In genomic region chr9:33024966-33025571, GRCh38 we compare ENCODE assay signal across 1 cellular context.
TF ChIP-seq lines count a peak whose summit lies in the region.

TSS of gene DNAJA1 (plus strand) at chr9:33025273. CDS start at chr9:33026485, 1,212 bp downstream.

TF ChIP-seq in HepG2, 621 proteins besides CTCF, POLR2A, EP300 and RAD21 (continued from another document and continues in another):
- TF ChIP-seq HCFC1 (IDR thresholded peaks at IDR 0.05; ENCODE audit: low read depth, low read length) (peak; percentile 24; the same call in 1 of the 2 replicates), RBAK (CRISPR knock-in tag; IDR thresholded peaks at IDR 0.05) (no peak), ATRX (CRISPR knock-in tag; IDR thresholded peaks at IDR 0.05; ENCODE audit: borderline replicate concordance) (no peak; the same call in 1 of the 2 replicates), ZNF558 (CRISPR knock-in tag; IDR thresholded peaks at IDR 0.05; ENCODE audit: borderline replicate concordance) (peak; percentile 85; the same call in 1 of the 2 replicates), ZBTB3 (CRISPR knock-in tag; IDR thresholded peaks at IDR 0.05; ENCODE audit: borderline replicate concordance, low read depth) (no peak), ZKSCAN5 (CRISPR knock-in tag; IDR thresholded peaks at IDR 0.05) (no peak), KDM2A (CRISPR knock-in tag; IDR thresholded peaks at IDR 0.05; ENCODE audit: borderline replicate concordance, low read depth) (peak; percentile 64), CBFB (CRISPR knock-in tag; IDR thresholded peaks at IDR 0.05) (no peak), KLF6 (CRISPR knock-in tag; IDR thresholded peaks at IDR 0.05) (peak; percentile 76), PRDM15 (CRISPR knock-in tag; IDR thresholded peaks at IDR 0.05) (0 out of 2 replicates have a peak, but pooled peaks have one; percentile 17), NBN (conservative IDR thresholded peaks at IDR 0.05) (no peak), ZNF564 (CRISPR knock-in tag; IDR thresholded peaks at IDR 0.05) (no peak), NCOR1 (IDR thresholded peaks at IDR 0.05; ENCODE audit: borderline replicate concordance, low read length) (peak; percentile 33; the same call in 1 of the 2 replicates), ARNT2 (CRISPR knock-in tag; IDR thresholded peaks at IDR 0.05; ENCODE audit: low read depth) (peak; percentile 46; the same call in 1 of the 2 replicates), RFXAP (CRISPR knock-in tag; IDR thresholded peaks at IDR 0.05; ENCODE audit: borderline replicate concordance) (peak; percentile 62), ZBTB37 (CRISPR knock-in tag; IDR thresholded peaks at IDR 0.05) (no peak), SMYD3 (CRISPR knock-in tag; IDR thresholded peaks at IDR 0.05) (peak; percentile 87; the same call in 1 of the 2 replicates), ZSCAN12 (CRISPR knock-in tag; IDR thresholded peaks at IDR 0.05) (peak; percentile 23; the same call in 1 of the 2 replicates), MIXL1 (CRISPR knock-in tag; IDR thresholded peaks at IDR 0.05) (no peak), FOXM1 (CRISPR knock-in tag; IDR thresholded peaks at IDR 0.05) (no peak), TMF1 (CRISPR knock-in tag; IDR thresholded peaks at IDR 0.05; ENCODE audit: low read depth) (peak; percentile 95), HOXA5 (CRISPR knock-in tag; IDR thresholded peaks at IDR 0.05) (peak; percentile 80), NCOA2 (CRISPR knock-in tag; IDR thresholded peaks at IDR 0.05) (peak; percentile 57; the same call in 1 of the 2 replicates), ZBTB2 (CRISPR knock-in tag; IDR thresholded peaks at IDR 0.05; ENCODE audit: low read depth) (peak; percentile 85), CEBPG (CRISPR knock-in tag; IDR thresholded peaks at IDR 0.05) (no peak), SP140L (CRISPR knock-in tag; IDR thresholded peaks at IDR 0.05; ENCODE audit: borderline replicate concordance) (no peak), ZZZ3 (CRISPR knock-in tag; IDR thresholded peaks at IDR 0.05; ENCODE audit: borderline replicate concordance) (no peak), IKZF4 (CRISPR knock-in tag; IDR thresholded peaks at IDR 0.05; ENCODE audit: borderline replicate concordance, low read depth, not compliant biosample characterization) (peak; percentile 25), ZNF543 (CRISPR knock-in tag; IDR thresholded peaks at IDR 0.05) (0 out of 2 replicates have a peak, but pooled peaks have one; percentile 42), RXRB (CRISPR knock-in tag; IDR thresholded peaks at IDR 0.05; ENCODE audit: borderline replicate concordance) (peak; percentile 32; the same call in 1 of the 2 replicates), E2F5 (CRISPR knock-in tag; conservative IDR thresholded peaks at IDR 0.05) (peak; percentile 36; the same call in 1 of the 2 replicates), CC2D1A (CRISPR knock-in tag; IDR thresholded peaks at IDR 0.05) (no peak), SPEN (CRISPR knock-in tag; IDR thresholded peaks at IDR 0.05; ENCODE audit: low read depth) (no peak; the same call in 1 of the 2 replicates), MED8 (CRISPR knock-in tag; IDR thresholded peaks at IDR 0.05; ENCODE audit: insufficient replicate concordance) (peak; percentile 34), ZFP91 (CRISPR knock-in tag; IDR thresholded peaks at IDR 0.05; ENCODE audit: borderline replicate concordance) (peak; percentile 91; the same call in 1 of the 2 replicates), ZNF772 (CRISPR knock-in tag; IDR thresholded peaks at IDR 0.05) (peak; percentile 65; the same call in 1 of the 2 replicates), SMARCE1 (IDR thresholded peaks at IDR 0.05; ENCODE audit: borderline replicate concordance) (no peak), ZNF281 (CRISPR knock-in tag; IDR thresholded peaks at IDR 0.05; ENCODE audit: borderline replicate concordance) (no peak)
- TF ChIP-seq, protein P1, sequence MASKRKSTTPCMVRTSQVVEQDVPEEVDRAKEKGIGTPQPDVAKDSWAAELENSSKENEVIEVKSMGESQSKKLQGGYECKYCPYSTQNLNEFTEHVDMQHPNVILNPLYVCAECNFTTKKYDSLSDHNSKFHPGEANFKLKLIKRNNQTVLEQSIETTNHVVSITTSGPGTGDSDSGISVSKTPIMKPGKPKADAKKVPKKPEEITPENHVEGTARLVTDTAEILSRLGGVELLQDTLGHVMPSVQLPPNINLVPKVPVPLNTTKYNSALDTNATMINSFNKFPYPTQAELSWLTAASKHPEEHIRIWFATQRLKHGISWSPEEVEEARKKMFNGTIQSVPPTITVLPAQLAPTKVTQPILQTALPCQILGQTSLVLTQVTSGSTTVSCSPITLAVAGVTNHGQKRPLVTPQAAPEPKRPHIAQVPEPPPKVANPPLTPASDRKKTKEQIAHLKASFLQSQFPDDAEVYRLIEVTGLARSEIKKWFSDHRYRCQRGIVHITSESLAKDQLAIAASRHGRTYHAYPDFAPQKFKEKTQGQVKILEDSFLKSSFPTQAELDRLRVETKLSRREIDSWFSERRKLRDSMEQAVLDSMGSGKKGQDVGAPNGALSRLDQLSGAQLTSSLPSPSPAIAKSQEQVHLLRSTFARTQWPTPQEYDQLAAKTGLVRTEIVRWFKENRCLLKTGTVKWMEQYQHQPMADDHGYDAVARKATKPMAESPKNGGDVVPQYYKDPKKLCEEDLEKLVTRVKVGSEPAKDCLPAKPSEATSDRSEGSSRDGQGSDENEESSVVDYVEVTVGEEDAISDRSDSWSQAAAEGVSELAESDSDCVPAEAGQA (IDR thresholded peaks at IDR 0.05; ENCODE audit: low read depth) = peak; percentile 43; the same call in 1 of the 2 replicates
- TF ChIP-seq, protein P1 (CRISPR knock-in tag; IDR thresholded peaks at IDR 0.05; ENCODE audit: borderline replicate concordance) = no peak
- TF ChIP-seq, protein P2, sequence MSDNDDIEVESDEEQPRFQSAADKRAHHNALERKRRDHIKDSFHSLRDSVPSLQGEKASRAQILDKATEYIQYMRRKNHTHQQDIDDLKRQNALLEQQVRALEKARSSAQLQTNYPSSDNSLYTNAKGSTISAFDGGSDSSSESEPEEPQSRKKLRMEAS (IDR thresholded peaks at IDR 0.05) = peak; percentile 77
- TF ChIP-seq, protein P3, sequence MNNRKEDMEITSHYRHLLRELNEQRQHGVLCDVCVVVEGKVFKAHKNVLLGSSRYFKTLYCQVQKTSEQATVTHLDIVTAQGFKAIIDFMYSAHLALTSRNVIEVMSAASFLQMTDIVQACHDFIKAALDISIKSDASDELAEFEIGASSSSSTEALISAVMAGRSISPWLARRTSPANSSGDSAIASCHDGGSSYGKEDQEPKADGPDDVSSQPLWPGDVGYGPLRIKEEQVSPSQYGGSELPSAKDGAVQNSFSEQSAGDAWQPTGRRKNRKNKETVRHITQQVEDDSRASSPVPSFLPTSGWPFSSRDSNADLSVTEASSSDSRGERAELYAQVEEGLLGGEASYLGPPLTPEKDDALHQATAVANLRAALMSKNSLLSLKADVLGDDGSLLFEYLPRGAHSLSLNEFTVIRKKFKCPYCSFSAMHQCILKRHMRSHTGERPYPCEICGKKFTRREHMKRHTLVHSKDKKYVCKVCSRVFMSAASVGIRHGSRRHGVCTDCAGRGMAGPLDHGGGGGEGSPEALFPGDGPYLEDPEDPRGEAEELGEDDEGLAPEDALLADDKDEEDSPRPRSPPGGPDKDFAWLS (CRISPR knock-in tag; IDR thresholded peaks at IDR 0.05; ENCODE audit: borderline replicate concordance) = no peak
